8 cellular contexts compared by ENCODE assay signal in genomic region chr10:43436291-43437140, GRCh38. TPM values are rescaled to one million over a fixed set of nuclear protein-coding genes. Genes with fewer than 3 reads are reported as not detected.
A peak's percentile ranks its signal among the peaks of the same experiment; 100 is the strongest.
DNase-seq lines count a peak whose midpoint lies in the region; ATAC-seq and TF ChIP-seq lines count a peak whose summit lies in the region.

ZNF487 (plus strand) TSS chr10:43437111; CDS start chr10:43475814, 38,703 bp downstream.

- H3K27ac ChIP-seq in right cardiac atrium (ENCODE audit: low read length) (peak within 1 kb of the TSS; percentile 95), uterus (peak within 1 kb of the TSS; percentile 91 to 98)

- H3K4me3 ChIP-seq in GM12875 (ENCODE audit: low read depth, low read length) (peak within 1 kb of the TSS; percentile 72), right cardiac atrium (ENCODE audit: low read length) (peak within 1 kb of the TSS; percentile 74), uterus (peak within 1 kb of the TSS; percentile 75 to 85)

- H3K36me3 ChIP-seq in uterus = no peaks in the 10 kb centered on the region

- H3K4me1 ChIP-seq in right cardiac atrium (ENCODE audit: control insufficient read depth, insufficient read depth, low read length) = no peaks in the 10 kb centered on the region
- no peaks in the 10 kb centered on the region for H3K4me1 ChIP-seq in uterus

- H3K9me3 ChIP-seq in right cardiac atrium (ENCODE audit: control insufficient read depth, low read length) (no peaks in the 10 kb centered on the region), uterus (no peaks in the 10 kb centered on the region)

- TF ChIP-seq CTCF in GM12875 (IDR thresholded peaks at IDR 0.05; ENCODE audit: borderline replicate concordance, insufficient read depth, low read depth, low read length) (no peak), uterus (IDR thresholded peaks at IDR 0.05) (peak; percentile 10 to 42 (median 20))

- DNase-seq in NAMALWA (ENCODE audit: low spot score) = peak; percentile 90
- peak; percentile 76 to 94 (median 84) for DNase-seq in T-helper 2 cell
- peak; percentile 61 to 96 (median 88) for DNase-seq in anterior cingulate cortex (lab: John Stamatoyannopoulos, UW)
- peak; percentile 91 to 96 (median 96) for DNase-seq in right cardiac atrium
- DNase-seq in putamen (ENCODE audit: low spot score) = peak; percentile 90
- peak; percentile 86 to 93 for DNase-seq in uterus

- peak; percentile 96 for ATAC-seq in HG02571 (IDR thresholded peaks at IDR 0.05; ENCODE audit: unreplicated experiment)
- peak; percentile 99 for ATAC-seq in right cardiac atrium

- intact Hi-C loops in right cardiac atrium (cut with DNase I) (loop anchor here in 2 of 4 donors (5.0 kb wide), 2 partner anchors 39 to 44 kb away; no protein-coding TSS in a partner anchor), uterus (cut with DNase I; ENCODE audit: low total_unique reads) (no loop called here)

- no peaks in the 10 kb centered on the region for H3K27me3 ChIP-seq in right cardiac atrium (ENCODE audit: control insufficient read depth, insufficient read depth)
- H3K27me3 ChIP-seq in uterus = no peaks in the 10 kb centered on the region

- TF ChIP-seq POLR2A in uterus (IDR thresholded peaks at IDR 0.05) = peak; percentile 82 to 88

- under 1% methylated on average over 69 of the region's 69 CpGs for WGBS in right cardiac atrium

RNA-seq across cellular contexts. Expression of gene ZNF487, which starts in this region (rescaled TPM):
- total RNA-seq in right cardiac atrium (1 to 10 TPM; 3.0 to 4.0 (median 3.4) TPM), uterus (10 to 100 TPM; 15.0 to 22.8 (median 17.8) TPM)
- 4.2 TPM for polyA plus RNA-seq in right cardiac atrium

Comparison
In these comparisons a context has a peak if more than half of its experiments do, and no peak if none do; other contexts are left out.
1. Peak in every context shown above with its lines: DNase-seq, ATAC-seq, H3K4me3 ChIP-seq and H3K27ac ChIP-seq.